22 cellular contexts compared by ENCODE assay signal in genomic region chr2:168814939-168815907, GRCh38. TPM values are rescaled to one million over a fixed set of nuclear protein-coding genes. Genes with fewer than 3 reads are reported as not detected.
DNase-seq lines count a peak whose midpoint lies in the region; TF ChIP-seq lines count a peak whose summit lies in the region.
"Had no signal": no experiment of that assay in that cellular context is flagged by ENCODE, and none has a peak within 500 bp of the region (broad histone marks: within the 10 kb centered on the region; RNA-seq: fewer than 3 reads in every experiment).

No MANE protein-coding gene starts in this region.

- no peak overlapping the region for H3K27ac Mint-ChIP-seq in activated CD4-positive, alpha-beta T cell treated with anti-CD3 and anti-CD28 coated beads, Interleukin-2, amount 10 ng/mL, durations not matched to agents 24 days and 14 days
- H3K27ac Mint-ChIP-seq: activated naive CD8-positive, alpha-beta T cell treated with anti-CD3 and anti-CD28 coated beads, Interleukin-2, amount 10 ng/mL, durations not matched to agents 7 days and 5 days; activated T-helper 2 cell treated with anti-CD3 and anti-CD28 coated beads, Interferon-gamma antibody, Interleukin-2, Interleukin-4, amounts not matched to agents 10 μg/mL and 5 μg/mL and 100 μg/mL, durations not matched to agents 14 hours and 24 hours and 36 hours had no signal

- H3K9me3 Mint-ChIP-seq in activated CD4-positive, alpha-beta T cell treated with anti-CD3 and anti-CD28 coated beads, Interleukin-2, amount 10 ng/mL, durations not matched to agents 24 days and 14 days, result no peaks in the 10 kb centered on the region
- H3K9me3 Mint-ChIP-seq: activated T-helper 2 cell treated with anti-CD3 and anti-CD28 coated beads, Interferon-gamma antibody, Interleukin-2, Interleukin-4, amounts not matched to agents 10 μg/mL and 5 μg/mL and 100 μg/mL, durations not matched to agents 14 hours and 24 hours and 36 hours had no signal

- H3K36me3 Mint-ChIP-seq in activated CD4-positive, alpha-beta T cell treated with anti-CD3 and anti-CD28 coated beads, Interleukin-2, amount 10 ng/mL, durations not matched to agents 24 days and 14 days (ENCODE audit: low read depth), result no peaks in the 10 kb centered on the region

- 97 to 100% (median 99%) methylated on average over 1 of the region's 1 CpG for WGBS in adrenal gland, 4 donors

- H3K4me1 Mint-ChIP-seq in activated CD4-positive, alpha-beta T cell treated with anti-CD3 and anti-CD28 coated beads, Interleukin-2, amount 10 ng/mL, durations not matched to agents 24 days and 14 days, result no peaks in the 10 kb centered on the region
- H3K4me1 Mint-ChIP-seq: activated naive CD8-positive, alpha-beta T cell treated with anti-CD3 and anti-CD28 coated beads, Interleukin-2, amount 10 ng/mL, durations not matched to agents 7 days and 5 days had no signal

- no peak for TF ChIP-seq CTCF in adrenal gland (IDR thresholded peaks at IDR 0.05)

- no peak overlapping the region for H3K27ac ChIP-seq in adrenal gland
- H3K27ac ChIP-seq: coronary artery, lower lobe of right lung, tibial nerve had no signal

- no peaks in the 10 kb centered on the region for H3K36me3 ChIP-seq in adipocyte (ENCODE audit: control insufficient read depth, insufficient read depth, low read length, severe bottlenecking)
- no peaks in the 10 kb centered on the region for H3K36me3 ChIP-seq in adrenal gland (replicated peaks in 1 of 2)
- H3K36me3 ChIP-seq: lower lobe of right lung, tibial nerve had no signal

- H3K4me3 ChIP-seq in adipocyte (ENCODE audit: low read length), result no peak overlapping the region
- H3K4me3 ChIP-seq in adrenal gland, result no peak overlapping the region
- H3K4me3 ChIP-seq: coronary artery, heart left ventricle, lower lobe of right lung, tibial nerve had no signal

- TF ChIP-seq POLR2A in adrenal gland (IDR thresholded peaks at IDR 0.05), result no peak

- DNase-seq in HK-2 (ENCODE audit: unreplicated experiment), result peak; percentile 10
- DNase-seq in adipocyte (ENCODE audit: low read depth), result peak; percentile 42
- DNase-seq in left kidney (ENCODE audit: low read depth, low spot score), result peak; percentile 68
- DNase-seq in renal cortical epithelial cell (ENCODE audit: low read depth), result peak; percentile 91
- no peak for DNase-seq in adrenal gland
- no peak for DNase-seq in activated CD4-positive, alpha-beta T cell treated with anti-CD3 and anti-CD28 coated beads, Interleukin-2, amount 10 ng/mL, durations not matched to agents 24 days and 14 days
- no peak for DNase-seq in DMS153 treated with DMSO at 0.1 percent for 48 hours (lab: John Stamatoyannopoulos, UW; ENCODE audit: unreplicated experiment)
- DNase-seq: activated CD4-positive, alpha-beta T cell treated with anti-CD3 and anti-CD28 coated beads, Interleukin-2, amount 50 U/mL, for 1 hour; activated naive CD8-positive, alpha-beta T cell treated with anti-CD3 and anti-CD28 coated beads, Interleukin-2, amount 10 ng/mL, durations not matched to agents 7 days and 5 days; heart left ventricle; lower lobe of right lung; NCI-H1105 treated with DMSO at 0.1 percent for 48 hours; NCI-H2107; NCI-H526 treated with DMSO at 0.1 percent for 48 hours; SHP77 treated with DMSO at 0.1 percent for 48 hours; stimulated activated CD4-positive, alpha-beta T cell treated with anti-CD3 and anti-CD28 coated beads, Interleukin-1b, Interleukin-23, amount 100 ng/mL, for 48 hours; stimulated activated naive CD4-positive, alpha-beta T cell treated with Interleukin-2 at 50 U/mL for 16 hours had no signal

- no peak overlapping the region for H3K9ac ChIP-seq in adipocyte (ENCODE audit: low read length)

- H3K9me3 ChIP-seq in adipocyte (ENCODE audit: control insufficient read depth, low read length), result no peaks in the 10 kb centered on the region
- no peaks in the 10 kb centered on the region for H3K9me3 ChIP-seq in adrenal gland (replicated peaks in 1 of 3)
- H3K9me3 ChIP-seq: heart left ventricle, lower lobe of right lung, tibial nerve had no signal

- H3K4me3 Mint-ChIP-seq in activated CD4-positive, alpha-beta T cell treated with anti-CD3 and anti-CD28 coated beads, Interleukin-2, amount 10 ng/mL, durations not matched to agents 24 days and 14 days, result no peak overlapping the region
- H3K4me3 Mint-ChIP-seq: activated naive CD8-positive, alpha-beta T cell treated with anti-CD3 and anti-CD28 coated beads, Interleukin-2, amount 10 ng/mL, durations not matched to agents 7 days and 5 days had no signal

- no peaks in the 10 kb centered on the region for H3K27me3 ChIP-seq in adipocyte (replicated peaks; ENCODE audit: control insufficient read depth, insufficient read depth, low read length)
- no peaks in the 10 kb centered on the region for H3K27me3 ChIP-seq in adrenal gland
- H3K27me3 ChIP-seq: heart left ventricle, tibial nerve had no signal

- intact Hi-C loops in adrenal gland (cut with DNase I), result no loop called here
- intact Hi-C loops in activated CD4-positive, alpha-beta T cell treated with anti-CD3 and anti-CD28 coated beads, Interleukin-2, amount 10 ng/mL, durations not matched to agents 24 days and 14 days (cut with micrococcal nuclease), result no loop called here

- peaks cover 3% of the 10 kb centered on the region for H3K27me3 Mint-ChIP-seq in activated CD4-positive, alpha-beta T cell treated with anti-CD3 and anti-CD28 coated beads, Interleukin-2, amount 10 ng/mL, durations not matched to agents 24 days and 14 days

- H3K4me1 ChIP-seq in adipocyte (ENCODE audit: control insufficient read depth, insufficient read depth, low read length), result peaks cover 14% of the 10 kb centered on the region
- H3K4me1 ChIP-seq in adrenal gland (replicated peaks in 1 of 2), result peaks cover 8 to 18% of the 10 kb centered on the region in 2 donors
- H3K4me1 ChIP-seq: lower lobe of right lung had no signal

RNA-seq across cellular contexts. Expression of gene NOSTRIN, which starts 12.8 kb away (rescaled TPM):
- total RNA-seq in renal cortical epithelial cell (3.1 and 6.6 TPM in 2 replicates), adrenal gland (10 to 100 TPM; 13.9 to 58.7 (median 33.0) TPM)
- polyA plus RNA-seq in adrenal gland, result 10 to 100 TPM; 25.9 to 84.9 (median 49.9) TPM
- not detected in 2 replicates for total RNA-seq in activated CD4-positive, alpha-beta T cell treated with anti-CD3 and anti-CD28 coated beads, Interleukin-2, amount 10 ng/mL, durations not matched to agents 24 days and 14 days
- total RNA-seq: activated naive CD8-positive, alpha-beta T cell treated with anti-CD3 and anti-CD28 coated beads, Interleukin-2, amount 10 ng/mL, durations not matched to agents 7 days and 5 days; activated T-helper 2 cell treated with anti-CD3 and anti-CD28 coated beads, Interferon-gamma antibody, Interleukin-2, Interleukin-4, amounts not matched to agents 10 μg/mL and 5 μg/mL and 100 μg/mL, durations not matched to agents 14 hours and 24 hours and 36 hours; OCI-LY7; T-helper 1 cell treated with Interleukin-12 subunit alpha and Interleukin-12 subunit beta and Interleukin-4 antibody, amounts not matched to agents 30 ng/mL and 1 ng/mL, for 36 hours had no signal

Comparison
In these comparisons a context has a peak if more than half of its experiments do, and no peak if none do; other contexts are left out.
1. DNase-seq: peak in HK-2 (single experiment), adipocyte (single experiment), left kidney (single experiment) and renal cortical epithelial cell (single experiment); none in adrenal gland (0 of 7), activated CD4-positive, alpha-beta T cell treated with anti-CD3 and anti-CD28 coated beads, Interleukin-2, amount 10 ng/mL, durations not matched to agents 24 days and 14 days (single experiment) and DMS153 treated with DMSO at 0.1 percent for 48 hours (single experiment).